1 cellular context compared by ENCODE assay signal in the genomic region with DNA sequence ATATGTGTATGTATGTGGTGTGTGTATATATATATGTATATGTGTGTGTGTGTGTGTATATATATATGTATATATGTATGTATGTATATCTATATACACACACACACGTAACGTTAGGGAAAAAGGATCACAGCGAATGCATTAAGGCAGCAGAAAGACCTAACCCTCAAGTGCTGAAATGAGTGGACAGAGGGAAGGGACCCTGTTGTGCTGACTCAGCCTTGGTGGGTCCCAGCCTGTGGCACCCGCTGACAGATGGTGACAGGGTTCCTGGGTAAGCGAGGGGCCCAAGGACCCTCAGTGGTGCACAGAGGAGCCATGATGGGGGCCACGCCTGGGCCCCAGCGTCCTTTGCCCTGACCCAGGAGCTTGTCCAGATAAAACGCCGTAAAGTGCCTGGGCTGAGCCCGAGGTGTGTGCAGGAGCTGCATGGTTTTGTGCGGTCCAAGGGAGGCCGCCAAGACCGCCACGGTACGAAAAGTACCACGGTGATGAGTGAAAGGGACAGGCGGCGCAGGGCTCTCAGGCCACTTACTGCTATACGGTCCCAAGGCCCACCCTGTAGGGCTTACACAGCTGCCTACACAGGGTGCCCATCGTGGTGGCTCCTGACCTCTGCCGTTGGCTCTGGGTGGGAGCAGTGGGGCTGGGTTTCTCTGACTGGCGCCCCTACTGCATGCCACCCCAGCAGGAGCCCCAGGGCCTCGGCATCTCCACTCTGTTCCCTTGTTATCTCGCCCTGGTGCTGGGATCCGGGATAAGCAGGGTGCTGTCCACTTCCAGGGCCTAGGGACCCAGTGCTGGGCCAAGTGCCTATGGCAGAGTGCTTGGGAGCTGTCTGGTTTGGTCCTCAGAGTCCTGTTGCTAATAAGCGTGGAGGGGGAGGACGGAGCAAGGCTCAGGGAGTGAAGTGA.
TF ChIP-seq lines count a peak whose summit lies in the region.

No MANE protein-coding gene starts in this region.

TF ChIP-seq in A549, 52 proteins besides CTCF, POLR2A, EP300 and RAD21:
- TF ChIP-seq, protein P1, sequence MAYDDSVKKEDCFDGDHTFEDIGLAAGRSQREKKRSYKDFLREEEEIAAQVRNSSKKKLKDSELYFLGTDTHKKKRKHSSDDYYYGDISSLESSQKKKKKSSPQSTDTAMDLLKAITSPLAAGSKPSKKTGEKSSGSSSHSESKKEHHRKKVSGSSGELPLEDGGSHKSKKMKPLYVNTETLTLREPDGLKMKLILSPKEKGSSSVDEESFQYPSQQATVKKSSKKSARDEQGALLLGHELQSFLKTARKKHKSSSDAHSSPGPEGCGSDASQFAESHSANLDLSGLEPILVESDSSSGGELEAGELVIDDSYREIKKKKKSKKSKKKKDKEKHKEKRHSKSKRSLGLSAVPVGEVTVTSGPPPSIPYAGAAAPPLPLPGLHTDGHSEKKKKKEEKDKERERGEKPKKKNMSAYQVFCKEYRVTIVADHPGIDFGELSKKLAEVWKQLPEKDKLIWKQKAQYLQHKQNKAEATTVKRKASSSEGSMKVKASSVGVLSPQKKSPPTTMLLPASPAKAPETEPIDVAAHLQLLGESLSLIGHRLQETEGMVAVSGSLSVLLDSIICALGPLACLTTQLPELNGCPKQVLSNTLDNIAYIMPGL (CRISPR knock-in tag; IDR thresholded peaks at IDR 0.05; ENCODE audit: borderline replicate concordance) = no peak
- TF ChIP-seq RFX5 (IDR thresholded peaks at IDR 0.05) (no peak), HEYL (CRISPR knock-in tag; IDR thresholded peaks at IDR 0.05) (no peak), MAFK (IDR thresholded peaks at IDR 0.05; ENCODE audit: partially characterized antibody) (peak; percentile 38)
- TF ChIP-seq, protein P2, sequence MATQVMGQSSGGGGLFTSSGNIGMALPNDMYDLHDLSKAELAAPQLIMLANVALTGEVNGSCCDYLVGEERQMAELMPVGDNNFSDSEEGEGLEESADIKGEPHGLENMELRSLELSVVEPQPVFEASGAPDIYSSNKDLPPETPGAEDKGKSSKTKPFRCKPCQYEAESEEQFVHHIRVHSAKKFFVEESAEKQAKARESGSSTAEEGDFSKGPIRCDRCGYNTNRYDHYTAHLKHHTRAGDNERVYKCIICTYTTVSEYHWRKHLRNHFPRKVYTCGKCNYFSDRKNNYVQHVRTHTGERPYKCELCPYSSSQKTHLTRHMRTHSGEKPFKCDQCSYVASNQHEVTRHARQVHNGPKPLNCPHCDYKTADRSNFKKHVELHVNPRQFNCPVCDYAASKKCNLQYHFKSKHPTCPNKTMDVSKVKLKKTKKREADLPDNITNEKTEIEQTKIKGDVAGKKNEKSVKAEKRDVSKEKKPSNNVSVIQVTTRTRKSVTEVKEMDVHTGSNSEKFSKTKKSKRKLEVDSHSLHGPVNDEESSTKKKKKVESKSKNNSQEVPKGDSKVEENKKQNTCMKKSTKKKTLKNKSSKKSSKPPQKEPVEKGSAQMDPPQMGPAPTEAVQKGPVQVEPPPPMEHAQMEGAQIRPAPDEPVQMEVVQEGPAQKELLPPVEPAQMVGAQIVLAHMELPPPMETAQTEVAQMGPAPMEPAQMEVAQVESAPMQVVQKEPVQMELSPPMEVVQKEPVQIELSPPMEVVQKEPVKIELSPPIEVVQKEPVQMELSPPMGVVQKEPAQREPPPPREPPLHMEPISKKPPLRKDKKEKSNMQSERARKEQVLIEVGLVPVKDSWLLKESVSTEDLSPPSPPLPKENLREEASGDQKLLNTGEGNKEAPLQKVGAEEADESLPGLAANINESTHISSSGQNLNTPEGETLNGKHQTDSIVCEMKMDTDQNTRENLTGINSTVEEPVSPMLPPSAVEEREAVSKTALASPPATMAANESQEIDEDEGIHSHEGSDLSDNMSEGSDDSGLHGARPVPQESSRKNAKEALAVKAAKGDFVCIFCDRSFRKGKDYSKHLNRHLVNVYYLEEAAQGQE (IDR thresholded peaks at IDR 0.05) = no peak
